6 cellular contexts compared by ENCODE assay signal in the genomic region with DNA sequence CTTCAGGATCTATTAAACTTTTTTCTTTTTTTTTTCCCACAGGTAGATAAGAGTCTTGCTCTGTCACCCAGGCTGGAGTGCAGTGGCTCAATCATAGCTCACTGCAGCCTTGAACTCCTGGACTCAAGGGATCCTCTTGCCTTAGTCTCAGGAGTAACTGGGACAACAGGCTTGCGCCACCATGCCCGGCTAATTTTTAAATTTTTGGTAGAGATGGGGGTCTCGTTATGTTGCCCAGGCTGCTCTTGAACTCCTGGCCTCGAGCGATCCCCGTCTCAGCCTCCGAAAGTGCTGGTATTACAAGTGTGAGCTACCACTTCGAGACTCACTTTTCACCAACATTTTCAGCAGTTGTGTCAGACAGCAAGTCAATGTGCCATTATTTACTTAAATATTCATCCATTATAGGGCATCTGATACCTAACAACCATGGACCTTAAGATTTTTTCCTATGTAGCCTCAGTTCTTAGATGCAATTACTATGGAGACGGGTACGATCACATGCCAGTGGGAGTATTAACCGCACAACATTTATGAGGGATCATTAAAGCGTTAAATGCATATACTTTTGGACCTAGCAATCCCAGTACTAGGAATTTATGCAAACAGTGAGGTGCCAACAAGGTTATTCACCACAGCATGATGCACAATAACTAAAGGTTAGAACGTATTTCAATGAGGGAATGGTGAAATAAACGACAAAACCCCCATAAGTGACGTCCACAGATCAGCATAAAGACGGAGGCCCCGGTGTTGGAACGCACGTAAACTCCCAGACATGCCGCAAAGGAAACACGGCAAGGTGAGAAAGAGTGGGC. TPM values are rescaled to one million over a fixed set of nuclear protein-coding genes. Genes with fewer than 3 reads are reported as not detected.
DNase-seq lines count a peak whose midpoint lies in the region; ATAC-seq and TF ChIP-seq lines count a peak whose summit lies in the region.

No MANE protein-coding gene starts in this region.

- ATAC-seq in GM18502 (IDR thresholded peaks at IDR 0.05; ENCODE audit: poor library complexity, unreplicated experiment), result peak; percentile 15

- DNase-seq in NCI-H146 (lab: John Stamatoyannopoulos, UW) (peak; percentile 36), dorsolateral prefrontal cortex (peak in 2 of 10 donors; percentile 5 to 22), retina (no peak), SW 1271 (lab: John Stamatoyannopoulos, UW) (no peak)

- H3K4me3 ChIP-seq in dorsolateral prefrontal cortex (peak overlapping the region; percentile 68 to 100 (median 98)), rectal smooth muscle tissue (ENCODE audit: low read length) (peak overlapping the region; percentile 98)

- peaks cover 8% of the 10 kb centered on the region for H3K4me1 ChIP-seq in rectal smooth muscle tissue (ENCODE audit: control insufficient read depth, insufficient read depth, low read length)

- TF ChIP-seq CTCF in dorsolateral prefrontal cortex (IDR thresholded peaks at IDR 0.05 in 54 of 56, conservative IDR thresholded peaks at IDR 0.05 in 2 of 56; ENCODE audit: low read depth in 1 of 56, partially characterized antibody in 56 of 56), result no peak

- intact Hi-C loops in dorsolateral prefrontal cortex (cut with DNase I), result loop anchor here (5.0 to 10.0 kb wide), 3 partner anchors 122 to 279 kb away; a partner anchor contains a TSS

- peak overlapping the region; percentile 88 for H3K9ac ChIP-seq in rectal smooth muscle tissue (ENCODE audit: low read length)

- H3K27me3 ChIP-seq in dorsolateral prefrontal cortex (no peaks in the 10 kb centered on the region), rectal smooth muscle tissue (ENCODE audit: control insufficient read depth, insufficient read depth, low read length) (no peaks in the 10 kb centered on the region)

- H3K36me3 ChIP-seq in rectal smooth muscle tissue (ENCODE audit: control insufficient read depth, insufficient read depth, low read length), result peaks cover 10% of the 10 kb centered on the region

- H3K27ac ChIP-seq in dorsolateral prefrontal cortex (peak overlapping the region; percentile 5 to 98 (median 91)), rectal smooth muscle tissue (ENCODE audit: low read depth, low read length) (peak overlapping the region; percentile 95)

RNA-seq across cellular contexts. Expression of a gene that starts 0.8 kb away (rescaled TPM):
- 10 to 100 TPM; 32.3 to 71.0 (median 52.8) TPM for total RNA-seq in dorsolateral prefrontal cortex

RNA-seq across cellular contexts. Expression of a gene that starts 1.4 kb away (rescaled TPM):
- total RNA-seq in dorsolateral prefrontal cortex, result 100 to 1,000 TPM in 5 of 120 experiments, 10 to 100 TPM in 115; 50.5 to 105 (median 80.8) TPM

RNA-seq across cellular contexts. Expression of a gene that starts 27.9 kb away (rescaled TPM):
- 100 to 1,000 TPM in 2 of 120 experiments, 10 to 100 TPM in 118; 55.0 to 104 (median 78.7) TPM for total RNA-seq in dorsolateral prefrontal cortex

RNA-seq across cellular contexts. Expression of a gene that starts 28.2 kb away (rescaled TPM):
- 10 to 100 TPM; 22.9 to 47.4 (median 33.0) TPM for total RNA-seq in dorsolateral prefrontal cortex

RNA-seq across cellular contexts. Expression of a gene that starts 42.5 kb away (rescaled TPM):
- not detected for total RNA-seq in dorsolateral prefrontal cortex
